ENCODE assay signal across 9 cellular contexts in the genomic region with DNA sequence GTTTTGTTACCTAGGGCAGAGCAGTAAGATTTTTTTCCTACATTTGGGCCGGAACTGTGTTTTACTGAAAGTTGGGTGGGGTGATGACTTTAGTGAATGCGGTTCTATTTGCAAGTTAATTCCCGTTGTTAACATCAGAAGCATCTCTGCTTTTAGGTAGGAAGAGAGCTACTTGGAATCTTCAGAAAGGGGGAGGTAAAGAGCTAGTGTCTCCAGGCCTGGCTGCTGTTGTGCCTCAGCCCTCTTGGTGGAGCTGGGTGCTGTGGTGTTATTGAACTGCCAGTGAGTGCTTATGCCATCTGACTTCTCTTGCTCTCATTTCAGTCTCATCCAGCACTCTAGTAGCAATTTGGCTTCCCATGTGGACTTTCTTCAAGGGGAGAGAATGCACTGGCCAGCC. TPM values are rescaled to one million over a fixed set of nuclear protein-coding genes. Genes with fewer than 3 reads are reported as not detected.
DNase-seq lines count a peak whose midpoint lies in the region; ATAC-seq and TF ChIP-seq lines count a peak whose summit lies in the region.
"Had no signal": no experiment of that assay in that cellular context is flagged by ENCODE, and none has a peak within 500 bp of the region (broad histone marks: within the 10 kb centered on the region; RNA-seq: fewer than 3 reads in every experiment).

No MANE protein-coding gene starts in this region.

- TF ChIP-seq CTCF in ovary (IDR thresholded peaks at IDR 0.05), result no peak

- H3K27ac ChIP-seq in ovary, result no peak overlapping the region

- H3K36me3 ChIP-seq in ovary, result no peaks in the 10 kb centered on the region

- TF ChIP-seq EP300 in ovary (IDR thresholded peaks at IDR 0.05), result no peak

- ATAC-seq in HG02852 (IDR thresholded peaks at IDR 0.05; ENCODE audit: unreplicated experiment) (no peak), GM18868 (IDR thresholded peaks at IDR 0.05; ENCODE audit: unreplicated experiment) (no peak)

- peak; percentile 9 for DNase-seq in NOMO-1 treated with DMSO at 0.1 percent for 48 hours (lab: John Stamatoyannopoulos, UW; ENCODE audit: unreplicated experiment)
- DNase-seq in NOMO-1 (lab: John Stamatoyannopoulos, UW; ENCODE audit: unreplicated experiment in 2 of 2), result no peak
- DNase-seq in NCI-H2227 (lab: John Stamatoyannopoulos, UW; ENCODE audit: unreplicated experiment), result peak; percentile 21
- DNase-seq in cerebellum (ENCODE audit: low spot score), result peak; percentile 25
- DNase-seq in posterior cingulate gyrus, result peak in 8 of 10 donors; percentile 17 to 93 (median 57)
- DNase-seq in ovary, result no peak
- DNase-seq: T1000 had no signal

- no peak for TF ChIP-seq POLR2A in ovary (IDR thresholded peaks at IDR 0.05)

- no peaks in the 10 kb centered on the region for H3K27me3 ChIP-seq in ovary

- H3K4me1 ChIP-seq in ovary (ENCODE audit: insufficient read depth), result no peaks in the 10 kb centered on the region

- intact Hi-C loops in posterior cingulate gyrus (cut with DNase I), result loop anchor here (10.0 kb wide), 1 partner anchor 199 kb away; a partner anchor contains a TSS
- intact Hi-C loops in ovary (cut with DNase I), result loop anchor here in 1 of 4 donors (5.0 kb wide), 1 partner anchor 121 kb away; a partner anchor contains a TSS

- no peak overlapping the region for H3K4me3 ChIP-seq in ovary

- no peaks in the 10 kb centered on the region for H3K9me3 ChIP-seq in ovary

- WGBS in ovary, 3 donors, result 52 to 57% (median 55%) methylated on average over 3 of the region's 3 CpGs

RNA-seq across cellular contexts. Expression of a gene that starts 3.4 kb away (rescaled TPM):
- 43.4 TPM for total RNA-seq in cerebellum
- total RNA-seq in ovary, result 10 to 100 TPM; 23.1 to 48.5 (median 34.3) TPM
- 10 to 100 TPM; 16.5 to 42.8 TPM for polyA plus RNA-seq in ovary

RNA-seq across cellular contexts. Expression of a gene that starts 54.0 kb away (rescaled TPM):
- total RNA-seq in cerebellum (49.1 TPM), ovary (10 to 100 TPM; 11.4 to 40.4 (median 27.1) TPM)
- 10 to 100 TPM; 18.5 to 43.3 TPM for polyA plus RNA-seq in ovary

Comparison
In these comparisons a context has a peak if more than half of its experiments do, and no peak if none do; other contexts are left out.
1. DNase-seq: peak in NOMO-1 treated with DMSO at 0.1 percent for 48 hours (single experiment), NCI-H2227 (single experiment), cerebellum (single experiment) and posterior cingulate gyrus (8 of 10); none in NOMO-1 (0 of 2) and ovary (0 of 5).